8 cellular contexts compared by ENCODE assay signal in the genomic region with DNA sequence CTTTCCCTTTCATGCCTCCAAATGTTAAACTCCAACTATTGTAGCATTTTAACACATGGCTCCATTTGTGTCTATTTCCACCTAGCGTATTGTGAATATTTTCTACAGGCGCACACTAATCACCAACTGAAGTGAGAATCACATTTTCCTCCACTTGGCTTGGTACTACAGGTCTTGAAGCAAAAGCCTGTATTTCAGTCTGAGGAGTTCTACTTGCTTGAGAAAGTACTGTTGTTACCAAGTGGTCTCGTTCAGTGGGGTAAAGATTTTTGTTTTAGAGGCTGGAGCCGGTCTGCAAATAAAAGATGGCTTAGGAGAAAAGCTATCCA. TPM values are rescaled to one million over a fixed set of nuclear protein-coding genes. Genes with fewer than 3 reads are reported as not detected.
DNase-seq lines count a peak whose midpoint lies in the region; ATAC-seq and TF ChIP-seq lines count a peak whose summit lies in the region.

No MANE protein-coding gene starts in this region.

- H2BK120ac ChIP-seq in mesenchymal stem cell (ENCODE audit: low read depth, low read length): peak overlapping the region; percentile 79

- H3K23ac ChIP-seq in mesenchymal stem cell (ENCODE audit: low read length in 2 of 2): no peak overlapping the region

- in situ Hi-C loops in astrocyte of the cerebellum (cut with HindIII; ENCODE audit: low sequenced_read_pairs): no loop called here

- TF ChIP-seq CTCF in heart right ventricle (IDR thresholded peaks at IDR 0.05): no peak
- TF ChIP-seq CTCF in astrocyte of the cerebellum (IDR thresholded peaks at IDR 0.05; ENCODE audit: low read depth, low read length, missing control alignments): no peak
- TF ChIP-seq CTCF in GM10266 (IDR thresholded peaks at IDR 0.05; ENCODE audit: control insufficient read depth, insufficient read depth, low read depth, missing control alignments): no peak

- WGBS in heart right ventricle, 2 donors: 26 to 31% methylated on average over 4 of the region's 4 CpGs
- 51% methylated on average over 4 of the region's 4 CpGs for WGBS in mesenchymal stem cell

- no peak overlapping the region for H2BK5ac ChIP-seq in mesenchymal stem cell (ENCODE audit: low read depth, low read length, poor library complexity, severe bottlenecking)

- intact Hi-C loops in heart right ventricle (cut with DNase I) (loop anchor here in 4 of 10 donors (10.0 kb wide), 4 partner anchors 84 to 1104 kb away; no protein-coding TSS in a partner anchor), Right ventricle myocardium superior (cut with DNase I) (no loop called here)

- peak in 1 of 8 donors; percentile 4 for ATAC-seq in heart right ventricle
- no peak for ATAC-seq in Right ventricle myocardium superior (ENCODE audit: poor library complexity)
- peak; percentile 6 for ATAC-seq in HG03442 (IDR thresholded peaks at IDR 0.05; ENCODE audit: unreplicated experiment)

- H3K27ac ChIP-seq in heart right ventricle (peak overlapping the region; percentile 89 to 98 (median 94)), mesenchymal stem cell (ENCODE audit: low read length, poor library complexity, severe bottlenecking) (peak overlapping the region; percentile 59)

- H3K4ac ChIP-seq in mesenchymal stem cell (ENCODE audit: low read depth in 1 of 2, low read length in 2 of 2): no peak overlapping the region

- peak overlapping the region; percentile 46 for H3K4me2 ChIP-seq in mesenchymal stem cell (ENCODE audit: low read length, poor library complexity, severe bottlenecking)

- H3K14ac ChIP-seq in mesenchymal stem cell (ENCODE audit: low read length in 2 of 2): no peak overlapping the region

- peak overlapping the region; percentile 30 to 96 for H3K18ac ChIP-seq in mesenchymal stem cell (ENCODE audit: low read depth in 1 of 2, low read length in 2 of 2)

- H2AFZ ChIP-seq in mesenchymal stem cell (ENCODE audit: low read depth, low read length): peak overlapping the region; percentile 16

- DNase-seq in heart right ventricle: no peak
- no peak for DNase-seq in Right ventricle myocardium superior
- peak; percentile 16 for DNase-seq in astrocyte of the cerebellum (ENCODE audit: low read depth)
- no peak for DNase-seq in mesenchymal stem cell
- DNase-seq in GM10266 (ENCODE audit: extremely low spot score): no peak
- DNase-seq in T-helper 9 cell: no peak
- DNase-seq in Ammon's horn (ENCODE audit: low spot score): no peak

- peaks cover 1% of the 10 kb centered on the region for H3K79me1 ChIP-seq in mesenchymal stem cell (replicated peaks; ENCODE audit: low read length, poor library complexity, severe bottlenecking)

- H3K4me1 ChIP-seq in heart right ventricle: peaks cover 0 to 27% (median 19%) of the 10 kb centered on the region in 9 donors
- no peaks in the 10 kb centered on the region for H3K4me1 ChIP-seq in mesenchymal stem cell (ENCODE audit: control insufficient read depth, insufficient read depth, low read depth, low read length)

- H3K4me3 ChIP-seq in heart right ventricle: peak overlapping the region; percentile 71 to 95 (median 92)
- peak overlapping the region; percentile 94 for H3K4me3 ChIP-seq in astrocyte of the cerebellum (ENCODE audit: low read depth, low read length)
- peak overlapping the region; percentile 93 to 94 for H3K4me3 ChIP-seq in mesenchymal stem cell (ENCODE audit: insufficient read depth in 1 of 2, low read depth in 1 of 2, low read length in 2 of 2)

- H4K91ac ChIP-seq in mesenchymal stem cell (ENCODE audit: low read length): peak overlapping the region; percentile 90

- H2BK15ac ChIP-seq in mesenchymal stem cell (ENCODE audit: low read depth, poor library complexity, severe bottlenecking): no peak overlapping the region

- H2BK12ac ChIP-seq in mesenchymal stem cell (ENCODE audit: low read length in 2 of 2): no peak overlapping the region

- H3K36me3 ChIP-seq in heart right ventricle (peaks cover 0 to 19% (median 0%) of the 10 kb centered on the region in 9 donors), mesenchymal stem cell (ENCODE audit: control insufficient read depth in 1 of 2, insufficient read depth in 2 of 2, low read depth in 1 of 2, low read length in 2 of 2) (peaks cover 9 to 11% of the 10 kb centered on the region in 2 experiments)

- H3K9me3 ChIP-seq in heart right ventricle: no peaks in the 10 kb centered on the region
- no peaks in the 10 kb centered on the region for H3K9me3 ChIP-seq in mesenchymal stem cell (ENCODE audit: control insufficient read depth, low read length)

- H3K9ac ChIP-seq in mesenchymal stem cell (ENCODE audit: low read length): peak overlapping the region; percentile 95

- H2AK5ac ChIP-seq in mesenchymal stem cell (ENCODE audit: low read length, severe bottlenecking): no peak overlapping the region

- no peak overlapping the region for H4K8ac ChIP-seq in mesenchymal stem cell (ENCODE audit: low read length)

- no peaks in the 10 kb centered on the region for H3K27me3 ChIP-seq in heart right ventricle
- H3K27me3 ChIP-seq in mesenchymal stem cell (ENCODE audit: control insufficient read depth in 1 of 2, insufficient read depth in 1 of 2, low read length in 2 of 2): no peaks in the 10 kb centered on the region

RNA-seq across cellular contexts. Expression of a gene that starts 0.6 kb away (rescaled TPM):
- total RNA-seq in heart right ventricle (10 to 100 TPM; 10.7 to 15.0 (median 12.5) TPM), Right ventricle myocardium superior (14.0 TPM)
- 10 to 100 TPM in 1 of 2 donors, 1 to 10 TPM in 1; 4.9 to 29.3 TPM for polyA plus RNA-seq in heart right ventricle
- polyA plus RNA-seq in mesenchymal stem cell (2013, experiment 1 of 2): 9.4 TPM
- 8.1 TPM for polyA plus RNA-seq in mesenchymal stem cell (2013, experiment 2 of 2)
